9 cellular contexts compared by ENCODE assay signal in the genomic region with DNA sequence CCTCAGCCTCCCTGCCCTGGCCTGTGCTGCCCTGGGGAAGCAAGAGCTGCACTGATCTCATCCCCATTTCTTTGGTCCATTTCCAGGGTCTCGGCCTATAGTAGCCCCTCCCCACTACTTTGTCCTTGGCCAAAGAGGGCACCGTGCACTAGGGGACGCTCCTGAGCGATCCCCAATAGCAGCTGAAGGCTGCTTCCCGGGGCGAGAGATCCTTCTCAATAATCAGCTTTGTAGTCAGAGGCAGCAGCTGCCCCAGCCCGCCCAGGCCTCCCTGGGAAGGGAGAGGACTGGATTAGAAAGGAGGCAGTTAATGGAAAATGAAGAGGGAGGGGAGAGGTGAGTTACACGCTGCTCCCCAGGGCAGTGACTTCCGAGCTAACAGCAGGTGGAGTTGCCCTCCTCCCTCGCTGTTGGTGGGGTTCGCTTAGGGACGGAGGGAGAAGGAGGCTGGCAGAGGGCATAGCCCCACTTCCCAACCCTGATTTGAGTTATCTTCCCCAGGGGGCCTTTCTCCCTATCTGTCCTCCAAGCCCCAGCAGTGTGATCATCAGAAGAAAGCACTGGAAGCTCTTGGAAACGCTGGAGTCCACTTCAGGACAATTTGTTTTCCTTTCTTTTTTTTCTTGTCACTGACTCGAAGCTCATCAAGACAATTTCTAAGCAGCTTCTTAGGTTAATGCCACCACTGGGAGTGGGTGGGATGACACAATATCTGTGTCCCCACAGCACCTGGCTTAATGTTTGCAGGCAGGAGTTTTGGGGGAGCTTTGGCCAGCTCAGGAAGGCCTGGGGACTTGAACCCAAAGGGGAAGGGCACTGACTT. TPM values are rescaled to one million over a fixed set of nuclear protein-coding genes. Genes with fewer than 3 reads are reported as not detected.
A peak's percentile ranks its signal among the peaks of the same experiment; 100 is the strongest.
DNase-seq lines count a peak whose midpoint lies in the region; TF ChIP-seq lines count a peak whose summit lies in the region.
"Had no signal": no experiment of that assay in that cellular context is flagged by ENCODE, and none has a peak within 500 bp of the region (broad histone marks: within the 10 kb centered on the region; RNA-seq: fewer than 3 reads in every experiment).

No MANE protein-coding gene starts in this region.

- H3K36me3 Mint-ChIP-seq in mesothelial cell of epicardium = peaks cover 2% of the 10 kb centered on the region

- no peaks in the 10 kb centered on the region for H3K27me3 ChIP-seq in duodenal mucosa (ENCODE audit: control insufficient read depth in 1 of 2, insufficient read depth in 2 of 2, low read length in 2 of 2)

- H3K4me1 ChIP-seq in duodenal mucosa (ENCODE audit: control insufficient read depth in 1 of 2, insufficient read depth in 2 of 2, low read length in 2 of 2) (peaks cover 12 to 13% of the 10 kb centered on the region in 2 donors), urinary bladder (ENCODE audit: insufficient read depth) (no peaks in the 10 kb centered on the region)

- H3K4me3 ChIP-seq in duodenal mucosa (ENCODE audit: low read depth in 1 of 2, low read length in 2 of 2) (no peak overlapping the region), urinary bladder (ENCODE audit: low read depth, low read length) (no peak overlapping the region)

- H3K9me3 Mint-ChIP-seq in mesothelial cell of epicardium = no peaks in the 10 kb centered on the region

- no peaks in the 10 kb centered on the region for H3K27me3 Mint-ChIP-seq in mesothelial cell of epicardium (ENCODE audit: low read depth)
- H3K27me3 Mint-ChIP-seq: B cell had no signal

- H3K9me3 ChIP-seq in duodenal mucosa (ENCODE audit: control insufficient read depth in 1 of 2, low read length in 2 of 2) = no peaks in the 10 kb centered on the region

- peak overlapping the region; percentile 3 for H3K4me3 Mint-ChIP-seq in mesothelial cell of epicardium

- H3K27ac ChIP-seq in duodenal mucosa (ENCODE audit: low read depth, low read length) = peak overlapping the region; percentile 50
- peak overlapping the region; percentile 63 for H3K27ac ChIP-seq in urinary bladder (ENCODE audit: low read depth)

- no peak for TF ChIP-seq CTCF in mesothelial cell of epicardium (IDR thresholded peaks at IDR 0.05; ENCODE audit: unreplicated experiment)

- WGBS in urinary bladder = 31% methylated on average over 14 of the region's 14 CpGs

- peaks cover 0 to 8% of the 10 kb centered on the region in 2 donors for H3K36me3 ChIP-seq in duodenal mucosa (ENCODE audit: control insufficient read depth in 1 of 2, insufficient read depth in 2 of 2, low read length in 2 of 2)
- H3K36me3 ChIP-seq in urinary bladder (ENCODE audit: insufficient read depth) = no peaks in the 10 kb centered on the region

- H3K4me1 Mint-ChIP-seq in mesothelial cell of epicardium = peaks cover 36% of the 10 kb centered on the region

- H3K9ac ChIP-seq in duodenal mucosa (ENCODE audit: low read depth in 1 of 2, low read length in 2 of 2) = peak overlapping the region in 1 of 2 donors; percentile 17

- H3K27ac Mint-ChIP-seq in mesothelial cell of epicardium = peak overlapping the region; percentile 36

- DNase-seq in NCI-H526 (lab: John Stamatoyannopoulos, UW) = peak; percentile 51 to 73
- DNase-seq in NCI-H526 treated with DMSO at 0.1 percent for 48 hours (lab: John Stamatoyannopoulos, UW) = no peak
- no peak for DNase-seq in mesothelial cell of epicardium (ENCODE audit: low spot score in 2 of 2, unreplicated experiment in 2 of 2)
- no peak for DNase-seq in SHP77 treated with DMSO at 0.1 percent for 48 hours (lab: John Stamatoyannopoulos, UW)
- DNase-seq in stimulated activated CD4-positive, alpha-beta T cell treated with anti-CD3 and anti-CD28 coated beads, Interleukin-1b, Interleukin-23, amount 100 ng/mL, for 48 hours = no peak
- DNase-seq in NCI-H446 (lab: John Stamatoyannopoulos, UW) = no peak

RNA-seq across cellular contexts. Expression of gene MXRA7, which starts 2.6 kb away (rescaled TPM):
- total RNA-seq in mesothelial cell of epicardium = 53.6 to 57.9 TPM (median 56.5 TPM) in 3 replicates
- total RNA-seq in urinary bladder = 188 TPM
- 432 TPM for polyA plus RNA-seq in urinary bladder

RNA-seq across cellular contexts. Expression of gene JMJD6, which starts 18.2 kb away (rescaled TPM):
- 15.2 to 17.4 TPM (median 15.7 TPM) in 3 replicates for total RNA-seq in mesothelial cell of epicardium
- 13.5 TPM for total RNA-seq in urinary bladder
- 41.4 TPM for polyA plus RNA-seq in urinary bladder

RNA-seq across cellular contexts. Expression of gene METTL23, which starts 18.4 kb away (rescaled TPM):
- total RNA-seq in mesothelial cell of epicardium (22.0 to 25.6 TPM (median 22.1 TPM) in 3 replicates), urinary bladder (22.6 TPM)
- polyA plus RNA-seq in urinary bladder = 38.4 TPM

RNA-seq across cellular contexts. Expression of gene SRSF2, which starts 28.9 kb away (rescaled TPM):
- total RNA-seq in mesothelial cell of epicardium (229 to 239 TPM (median 231 TPM) in 3 replicates), urinary bladder (134 TPM)
- 148 TPM for polyA plus RNA-seq in urinary bladder

RNA-seq across cellular contexts. Expression of gene MFSD11, which starts 29.7 kb away (rescaled TPM):
- total RNA-seq in mesothelial cell of epicardium (34.4 to 39.7 TPM (median 34.7 TPM) in 3 replicates), urinary bladder (69.5 TPM)
- 16.6 TPM for polyA plus RNA-seq in urinary bladder

Comparison
In these comparisons a context has a peak if more than half of its experiments do, and no peak if none do; other contexts are left out.
1. DNase-seq: peak in NCI-H526 (2 of 2); none in NCI-H526 treated with DMSO at 0.1 percent for 48 hours (single experiment), mesothelial cell of epicardium (0 of 2), SHP77 treated with DMSO at 0.1 percent for 48 hours (single experiment), stimulated activated CD4-positive, alpha-beta T cell treated with anti-CD3 and anti-CD28 coated beads, Interleukin-1b, Interleukin-23, amount 100 ng/mL, for 48 hours (single experiment) and NCI-H446 (0 of 2).